Comparison of ENCODE assay signal across 8 cellular contexts in the genomic region with DNA sequence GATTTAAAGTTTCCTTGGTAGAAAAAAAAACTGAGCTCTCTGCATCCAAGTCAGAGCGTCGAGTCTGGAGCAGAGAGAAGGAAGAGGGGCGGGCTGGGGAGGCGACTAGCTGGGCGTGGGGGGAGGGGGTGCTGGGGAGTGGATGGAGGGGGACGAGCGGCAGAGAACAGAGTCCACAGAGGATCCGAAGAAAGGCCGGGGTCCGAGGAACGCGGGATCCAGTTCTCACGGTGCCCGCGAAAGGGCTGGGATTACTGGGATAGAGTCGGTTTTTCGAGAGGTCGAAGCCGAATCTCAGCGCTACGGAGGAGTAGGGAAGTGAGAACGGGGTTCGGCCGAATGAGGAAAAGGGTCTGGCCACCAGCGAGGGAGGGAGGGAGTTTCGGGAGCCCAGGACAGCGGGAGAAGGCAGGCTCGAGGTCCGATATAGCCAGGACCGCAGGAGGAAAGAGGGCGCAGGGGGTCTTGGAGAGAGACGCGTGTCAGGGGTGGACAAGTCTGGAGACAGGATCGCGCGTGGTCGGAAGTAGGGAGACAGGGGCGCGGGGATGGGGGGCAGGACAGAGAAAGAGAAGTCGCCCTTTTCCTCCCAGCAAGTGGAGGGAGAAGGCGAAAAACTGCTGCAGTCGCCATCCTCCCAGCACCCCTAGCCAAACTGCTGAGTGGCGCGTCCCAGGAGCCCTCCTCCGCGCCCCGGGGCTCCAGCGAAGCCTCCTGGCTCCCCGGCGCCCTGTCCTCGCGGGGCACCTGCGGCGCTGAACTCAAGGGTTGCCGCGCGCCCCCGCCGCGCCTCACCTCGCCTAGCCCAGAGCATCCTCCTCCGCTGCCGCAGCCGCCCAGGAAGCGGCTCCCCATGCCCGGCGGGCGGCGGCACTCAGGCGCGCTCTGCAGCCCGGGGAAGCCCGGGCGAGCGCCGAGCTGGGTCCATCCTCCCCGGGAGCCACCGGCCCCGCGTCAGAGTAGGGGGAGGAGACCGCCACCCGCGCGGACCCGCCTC. TPM values are rescaled to one million over a fixed set of nuclear protein-coding genes. Genes with fewer than 3 reads are reported as not detected.
DNase-seq lines count a peak whose midpoint lies in the region; ATAC-seq, FAIRE-seq and TF ChIP-seq lines count a peak whose summit lies in the region.

Gene DAB1, minus strand, starts transcription at position 926 of the 997 bp plus-strand sequence. CDS start 133,030 bp downstream, outside the sequence.

- peaks cover 2% of the 10 kb centered on the region for H3K36me3 Mint-ChIP-seq in T-helper 17 cell (ENCODE audit: low read depth)

- peak within 1 kb of the TSS in 7 of 12 donors; percentile 11 to 57 (median 45) for H3K27ac ChIP-seq in heart left ventricle

- peaks cover 59% of the 10 kb centered on the region for H3K27me3 Mint-ChIP-seq in T-helper 17 cell

- no peak for TF ChIP-seq POLR2A in heart left ventricle (IDR thresholded peaks at IDR 0.05)

- peak within 1 kb of the TSS; percentile 83 for H3K4me3 Mint-ChIP-seq in T-helper 17 cell

- no peak within 1 kb of the TSS for H3K27ac Mint-ChIP-seq in T-helper 17 cell

- H3K4me3 ChIP-seq in heart left ventricle, result peak within 1 kb of the TSS; percentile 39 to 60 (median 53)

- no peak for FAIRE-seq in RCC 7860 (lab: Jason Lieb, UNC)

- H3K36me3 ChIP-seq in heart left ventricle, result no peaks in the 10 kb centered on the region

- TF ChIP-seq CTCF in GM20000 (IDR thresholded peaks at IDR 0.05; ENCODE audit: extremely low read depth, missing control alignments), result no peak
- no peak for TF ChIP-seq CTCF in heart left ventricle (IDR thresholded peaks at IDR 0.05)

- H3K9me3 ChIP-seq in T-helper 17 cell (ENCODE audit: control insufficient read depth, low read length, poor library complexity, severe bottlenecking) (no peaks in the 10 kb centered on the region), heart left ventricle (no peaks in the 10 kb centered on the region)

- peaks cover 13% of the 10 kb centered on the region for H3K4me1 Mint-ChIP-seq in T-helper 17 cell

- DNase-seq in GM20000 (ENCODE audit: low spot score) (peak; percentile 34), T-helper 17 cell (no peak), heart left ventricle (peak; percentile 8 to 58 (median 34)), retina (peak; percentile 77), inferior parietal cortex (ENCODE audit: extremely low spot score) (no peak), SIG-M5 treated with dmso at 0.1 percent for 504 hours (lab: John Stamatoyannopoulos, UW; ENCODE audit: unreplicated experiment) (no peak), RCC 7860 (ENCODE audit: low spot score) (no peak)

- peaks cover 0 to 28% (median 2%) of the 10 kb centered on the region in 12 donors for H3K4me1 ChIP-seq in heart left ventricle

- intact Hi-C loops in heart left ventricle (cut with DNase I), result loop anchor here in 7 of 10 donors (5.0 to 10.0 kb wide), 11 partner anchors 201 to 1121 kb away; partner anchors contain the start of gene OMA1 (in 2 of the 7)

- ATAC-seq in T-helper 17 cell (peak; percentile 73), heart left ventricle (peak; percentile 16 to 54 (median 28)), GM21723 (IDR thresholded peaks at IDR 0.05; ENCODE audit: unreplicated experiment) (no peak)

- whole genome bisulfite sequencing in heart left ventricle, 4 donors, result 1% methylated on average over 50 to 85 of the region's 85 CpGs

- H3K27me3 ChIP-seq in heart left ventricle, result peaks cover 0 to 63% (median 14%) of the 10 kb centered on the region in 9 donors

RNA-seq across cellular contexts. Expression of gene DAB1, which starts in this region (rescaled TPM):
- total RNA-seq in T-helper 17 cell (10 to 100 TPM in 1 of 2 donors, 1 to 10 TPM in 1; 8.7 to 13.6 TPM), heart left ventricle (10 to 100 TPM in 2 of 9 donors, 1 to 10 TPM in 6, under 1 TPM in 1; 0.31 to 28.8 (median 6.9) TPM)
- 1 to 10 TPM in 1 of 2 donors, under 1 TPM in 1; 0.26 to 2.2 TPM for polyA plus RNA-seq in heart left ventricle

Comparison
In these comparisons a context has a peak if more than half of its experiments do, and no peak if none do; other contexts are left out.
1. DNase-seq: peak in GM20000 (single experiment), heart left ventricle (5 of 5) and retina (single experiment); none in T-helper 17 cell (0 of 3), inferior parietal cortex (single experiment), SIG-M5 treated with dmso at 0.1 percent for 504 hours (single experiment) and RCC 7860 (single experiment).